Comparison of ENCODE assay signal across 8 cellular contexts in the genomic region with DNA sequence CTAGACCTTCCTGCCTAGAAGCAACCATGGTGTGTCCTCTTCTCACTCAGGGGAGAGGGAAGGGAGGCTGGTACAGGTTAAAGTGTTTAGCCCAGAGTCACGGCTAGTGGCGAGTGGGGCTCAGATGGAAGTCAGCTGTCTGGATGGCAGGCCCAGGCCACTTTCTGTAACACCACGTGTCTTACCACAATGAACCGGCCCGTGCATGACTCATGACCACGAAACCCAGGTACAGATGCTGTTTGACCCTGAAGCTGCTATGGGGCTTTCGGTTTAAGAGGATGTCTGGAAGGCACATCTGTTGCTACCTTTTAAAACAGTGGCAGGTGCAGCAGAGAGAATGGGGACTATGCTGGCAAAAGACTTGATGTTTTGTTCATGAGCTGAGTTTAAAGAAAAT. TPM values are rescaled to one million over a fixed set of nuclear protein-coding genes. Genes with fewer than 3 reads are reported as not detected.
DNase-seq lines count a peak whose midpoint lies in the region; ATAC-seq and TF ChIP-seq lines count a peak whose summit lies in the region.

No MANE protein-coding gene starts in this region.

- H3K27me3 ChIP-seq in colonic mucosa: no peaks in the 10 kb centered on the region

- H3K9ac ChIP-seq in colonic mucosa (ENCODE audit: low read depth in 2 of 2, low read length in 2 of 2): no peak overlapping the region

- no peak overlapping the region for H3K27ac ChIP-seq in colonic mucosa

- H3K36me3 ChIP-seq in colonic mucosa: no peaks in the 10 kb centered on the region

- TF ChIP-seq CTCF in colonic mucosa (IDR thresholded peaks at IDR 0.05): no peak

- DNase-seq in RPMI8226: peak; percentile 91
- DNase-seq in amniotic epithelial cell (ENCODE audit: low read depth): peak; percentile 64
- DNase-seq in stimulated activated CD8-positive, alpha-beta memory T cell treated with anti-CD3 and anti-CD28 coated beads, Interleukin-7, amount 100 ng/mL, for 48 hours (ENCODE audit: extremely low read depth in 1 of 2, low read depth in 1 of 2): peak; percentile 53 to 69
- DNase-seq in cortex of kidney (lab: John Stamatoyannopoulos, UW): no peak
- DNase-seq in cerebellum (ENCODE audit: low spot score): no peak
- no peak for DNase-seq in colonic mucosa

- ATAC-seq in GM18508 (IDR thresholded peaks at IDR 0.05; ENCODE audit: insufficient read depth, unreplicated experiment) (peak; percentile 88), HG02759 (IDR thresholded peaks at IDR 0.05; ENCODE audit: unreplicated experiment) (peak; percentile 95)

- H3K4me1 ChIP-seq in colonic mucosa: no peaks in the 10 kb centered on the region

- H3K4me3 ChIP-seq in colonic mucosa: no peak overlapping the region

- no peaks in the 10 kb centered on the region for H3K9me3 ChIP-seq in colonic mucosa

- intact Hi-C loops in colonic mucosa (cut with DNase I): no loop called here

RNA-seq across cellular contexts. Expression of gene MPC1, which starts 36.5 kb away (rescaled TPM):
- total RNA-seq in cerebellum: 27.1 TPM
- total RNA-seq in colonic mucosa: 100 to 1,000 TPM in 1 of 2 donors, 10 to 100 TPM in 1; 93.7 to 144 TPM

Comparison
In these comparisons a context has a peak if more than half of its experiments do, and no peak if none do; other contexts are left out.
1. DNase-seq: peak in RPMI8226 (single experiment), amniotic epithelial cell (single experiment) and stimulated activated CD8-positive, alpha-beta memory T cell treated with anti-CD3 and anti-CD28 coated beads, Interleukin-7, amount 100 ng/mL, for 48 hours (2 of 2); none in cortex of kidney (single experiment), cerebellum (single experiment) and colonic mucosa (single experiment).